20 cellular contexts compared by ENCODE assay signal in genomic region chr7:7869036-7869435, GRCh38.
DNase-seq lines count a peak whose midpoint lies in the region; ATAC-seq and TF ChIP-seq lines count a peak whose summit lies in the region.
"Had no signal": no experiment of that assay in that cellular context is flagged by ENCODE, and none has a peak within 500 bp of the region (broad histone marks: within the 10 kb centered on the region; RNA-seq: fewer than 3 reads in every experiment).

No MANE protein-coding gene starts in this region.

- TF ChIP-seq CTCF in GM23338 (conservative IDR thresholded peaks at IDR 0.05; ENCODE audit: low read depth in 2 of 2) (no peak), OCI-LY3 (IDR thresholded peaks at IDR 0.05; ENCODE audit: low read depth, low read length) (no peak), neural cell (IDR thresholded peaks at IDR 0.05; ENCODE audit: poor library complexity, severe bottlenecking) (no peak)

- H3K4me1 ChIP-seq in GM23338 (ENCODE audit: insufficient read depth) (peaks cover 26% of the 10 kb centered on the region), OCI-LY3 (ENCODE audit: low read length) (peaks cover 14% of the 10 kb centered on the region)
- peaks cover 5% of the 10 kb centered on the region for H3K4me1 ChIP-seq in CD8-positive, alpha-beta memory T cell (ENCODE audit: insufficient read depth, low read length)
- H3K4me1 ChIP-seq: A549, right lobe of liver had no signal

- H4K20me1 ChIP-seq in GM23338 (replicated peaks; ENCODE audit: insufficient read depth) (no peaks in the 10 kb centered on the region), OCI-LY3 (ENCODE audit: insufficient read depth, low read length) (no peaks in the 10 kb centered on the region), neural cell (ENCODE audit: insufficient read depth) (no peaks in the 10 kb centered on the region)

- H3F3A ChIP-seq in GM23338 (replicated peaks; ENCODE audit: low read depth) (no peaks in the 10 kb centered on the region), neural cell (ENCODE audit: insufficient read depth, low read length, poor library complexity, severe bottlenecking) (no peaks in the 10 kb centered on the region)

- no peak for TF ChIP-seq RAD21 in neural cell (conservative IDR thresholded peaks at IDR 0.05)

- no peaks in the 10 kb centered on the region for H3K79me2 ChIP-seq in GM23338 (replicated peaks; ENCODE audit: insufficient read depth)
- H3K79me2 ChIP-seq in OCI-LY3 (ENCODE audit: low read length) = no peaks in the 10 kb centered on the region
- no peaks in the 10 kb centered on the region for H3K79me2 ChIP-seq in neural cell (replicated peaks; ENCODE audit: insufficient read depth, low read length)

- POLR2A ChIA-PET in CD8-positive, alpha-beta memory T cell (lab: Charles Lee) = no interaction called here

- H3K9me2 ChIP-seq in GM23338 (ENCODE audit: insufficient read depth) (no peaks in the 10 kb centered on the region), neural cell (ENCODE audit: insufficient read depth, low read length) (no peaks in the 10 kb centered on the region)

- no peak overlapping the region for H3K4me3 Mint-ChIP-seq in GM23338
- no peak overlapping the region for H3K4me3 Mint-ChIP-seq in CD8-positive, alpha-beta memory T cell
- H3K4me3 Mint-ChIP-seq: activated naive CD8-positive, alpha-beta T cell treated with anti-CD3 and anti-CD28 coated beads for 36 hours; activated T-helper 1 cell treated with anti-CD3 and anti-CD28 coated beads, Interleukin-12 subunit alpha, Interleukin-12 subunit beta, Interleukin-2, Interleukin-4 antibody, amounts not matched to agents 30 ng/mL and 10 ng/mL and 1 ng/mL, durations not matched to agents 14 hours and 24 hours and 36 hours; brain had no signal

- peaks cover 2% of the 10 kb centered on the region for H3K27me3 Mint-ChIP-seq in GM23338 (ENCODE audit: insufficient read depth, low read depth, poor library complexity)
- no peaks in the 10 kb centered on the region for H3K27me3 Mint-ChIP-seq in CD8-positive, alpha-beta memory T cell
- H3K27me3 Mint-ChIP-seq: activated naive CD8-positive, alpha-beta T cell treated with anti-CD3 and anti-CD28 coated beads for 36 hours; brain had no signal

- H3K27me3 ChIP-seq in GM23338 (ENCODE audit: insufficient read depth) (no peaks in the 10 kb centered on the region), OCI-LY3 (ENCODE audit: low read depth, low read length) (no peaks in the 10 kb centered on the region), neural cell (ENCODE audit: insufficient read depth, low read depth, low read length) (no peaks in the 10 kb centered on the region)
- H3K27me3 ChIP-seq in CD8-positive, alpha-beta memory T cell (ENCODE audit: insufficient read depth, low read length, poor library complexity, severe bottlenecking) = no peaks in the 10 kb centered on the region
- H3K27me3 ChIP-seq: right lobe of liver, thyroid gland had no signal

- no peaks in the 10 kb centered on the region for H3K9me3 Mint-ChIP-seq in GM23338
- no peaks in the 10 kb centered on the region for H3K9me3 Mint-ChIP-seq in CD8-positive, alpha-beta memory T cell
- H3K9me3 Mint-ChIP-seq: activated naive CD8-positive, alpha-beta T cell treated with anti-CD3 and anti-CD28 coated beads for 36 hours; activated T-helper 1 cell treated with anti-CD3 and anti-CD28 coated beads, Interleukin-12 subunit alpha, Interleukin-12 subunit beta, Interleukin-2, Interleukin-4 antibody, amounts not matched to agents 30 ng/mL and 10 ng/mL and 1 ng/mL, durations not matched to agents 14 hours and 24 hours and 36 hours had no signal

- H3K27ac Mint-ChIP-seq in GM23338 = no peak overlapping the region; the same call in 1 of the 2 replicates
- H3K27ac Mint-ChIP-seq in CD8-positive, alpha-beta memory T cell = no peak overlapping the region
- H3K27ac Mint-ChIP-seq: activated naive CD8-positive, alpha-beta T cell treated with anti-CD3 and anti-CD28 coated beads for 36 hours; activated T-helper 1 cell treated with anti-CD3 and anti-CD28 coated beads, Interleukin-12 subunit alpha, Interleukin-12 subunit beta, Interleukin-2, Interleukin-4 antibody, amounts not matched to agents 30 ng/mL and 10 ng/mL and 1 ng/mL, durations not matched to agents 14 hours and 24 hours and 36 hours had no signal

- no peaks in the 10 kb centered on the region for H3K36me3 Mint-ChIP-seq in GM23338 (ENCODE audit: low read depth)
- H3K36me3 Mint-ChIP-seq in CD8-positive, alpha-beta memory T cell = peaks cover 4 to 6% (median 5%) of the 10 kb centered on the region in 3 donors

- H3K4me1 Mint-ChIP-seq in GM23338 = peaks cover 13% of the 10 kb centered on the region
- peaks cover 0 to 2% (median 0%) of the 10 kb centered on the region in 3 donors for H3K4me1 Mint-ChIP-seq in CD8-positive, alpha-beta memory T cell
- H3K4me1 Mint-ChIP-seq: activated naive CD8-positive, alpha-beta T cell treated with anti-CD3 and anti-CD28 coated beads for 36 hours had no signal

- H3K9ac ChIP-seq in OCI-LY3 (ENCODE audit: low read length) (no peak overlapping the region), neural cell (ENCODE audit: low read length) (peak overlapping the region; percentile 7)

- no peak overlapping the region for H3K4me3 ChIP-seq in GM23338
- H3K4me3 ChIP-seq in OCI-LY3 (ENCODE audit: low read length) = no peak overlapping the region
- H3K4me3 ChIP-seq in neural cell (ENCODE audit: low read length) = no peak overlapping the region
- H3K4me3 ChIP-seq in CD8-positive, alpha-beta memory T cell (ENCODE audit: low read length) = no peak overlapping the region
- H3K4me3 ChIP-seq: A549, right lobe of liver, thyroid gland had no signal

- H3K36me3 ChIP-seq in GM23338 (ENCODE audit: insufficient read depth) = no peaks in the 10 kb centered on the region
- H3K36me3 ChIP-seq in OCI-LY3 (replicated peaks; ENCODE audit: low read depth, low read length) = no peaks in the 10 kb centered on the region
- no peaks in the 10 kb centered on the region for H3K36me3 ChIP-seq in neural cell (ENCODE audit: insufficient read depth, low read length)
- H3K36me3 ChIP-seq in CD8-positive, alpha-beta memory T cell (ENCODE audit: insufficient read depth, low read length) = no peaks in the 10 kb centered on the region
- H3K36me3 ChIP-seq: right lobe of liver, thyroid gland had no signal

- no peak overlapping the region for H3K4me2 ChIP-seq in GM23338
- H3K4me2 ChIP-seq in OCI-LY3 (ENCODE audit: low read length) = peak overlapping the region; percentile 68; the same call in 1 of the 2 replicates
- no peak overlapping the region for H3K4me2 ChIP-seq in neural cell (ENCODE audit: low read length)
- H3K4me2 ChIP-seq: A549 had no signal

- ATAC-seq in GM23338 = peak; percentile 39; the same call in 1 of the 3 replicates
- ATAC-seq: A549 had no signal

- CTCF ChIA-PET in CD8-positive, alpha-beta memory T cell (lab: Charles Lee) = no interaction called here

- H3K9me3 ChIP-seq in OCI-LY3 (ENCODE audit: insufficient read depth, low read length) (no peaks in the 10 kb centered on the region), neural cell (ENCODE audit: low read length) (no peaks in the 10 kb centered on the region)
- H3K9me3 ChIP-seq in CD8-positive, alpha-beta memory T cell (ENCODE audit: low read length) = no peaks in the 10 kb centered on the region
- H3K9me3 ChIP-seq: A549, right lobe of liver, thyroid gland had no signal

- H3K27ac ChIP-seq in GM23338 (ENCODE audit: low read depth) (no peak overlapping the region), OCI-LY3 (ENCODE audit: low read length) (no peak overlapping the region), neural cell (ENCODE audit: low read length) (peak overlapping the region; percentile 31)
- H3K27ac ChIP-seq in CD8-positive, alpha-beta memory T cell (ENCODE audit: low read depth, low read length) = no peak overlapping the region
- H3K27ac ChIP-seq: A549, epithelial cell of prostate, right lobe of liver, thyroid gland had no signal

- DNase-seq in NCI-H2196 treated with DMSO at 0.1 percent for 48 hours (lab: John Stamatoyannopoulos, UW; ENCODE audit: unreplicated experiment) (peak; percentile 49), NCI-H2196 (lab: John Stamatoyannopoulos, UW; ENCODE audit: unreplicated experiment) (no peak), GM23338 (ENCODE audit: low spot score) (no peak), cerebellum (ENCODE audit: low spot score) (no peak), NCI-H82 treated with DMSO at 0.1 percent for 48 hours (lab: John Stamatoyannopoulos, UW; ENCODE audit: unreplicated experiment) (no peak)
- no peak for DNase-seq in CD8-positive, alpha-beta memory T cell
- DNase-seq: activated naive CD8-positive, alpha-beta T cell treated with anti-CD3 and anti-CD28 coated beads for 36 hours; C1 segment of cervical spinal cord; HCEC 1CT; IMR-90; NCI-H524; right lobe of liver; stimulated activated naive CD4-positive, alpha-beta T cell; thyroid gland had no signal

- TF ChIP-seq EP300 in neural cell (conservative IDR thresholded peaks at IDR 0.05; ENCODE audit: poor library complexity, severe bottlenecking) = no peak

- H2AFZ ChIP-seq in GM23338 (no peak overlapping the region), OCI-LY3 (ENCODE audit: low read depth, low read length) (no peak overlapping the region), neural cell (ENCODE audit: low read depth, low read length) (no peak overlapping the region)

TF ChIP-seq in GM23338, 12 proteins besides CTCF, POLR2A, EP300 and RAD21:
- no peak for TF ChIP-seq CREB1 (CRISPR knock-in tag; IDR thresholded peaks at IDR 0.05; ENCODE audit: low read depth)
- TF ChIP-seq STAT1 (IDR thresholded peaks at IDR 0.05; ENCODE audit: unreplicated experiment) = no peak
- no peak for TF ChIP-seq JUNB (IDR thresholded peaks at IDR 0.05; ENCODE audit: unreplicated experiment)
- TF ChIP-seq EZH2phosphoT487 (IDR thresholded peaks at IDR 0.05; ENCODE audit: unreplicated experiment) = no peak
- no peak for TF ChIP-seq NANOG (IDR thresholded peaks at IDR 0.05; ENCODE audit: borderline replicate concordance)
- TF ChIP-seq ZNF331 (CRISPR knock-in tag; IDR thresholded peaks at IDR 0.05; ENCODE audit: low read depth) = no peak

TF ChIP-seq in neural cell, 6 proteins besides CTCF, POLR2A, EP300 and RAD21 (continues in another document):
- no peak for TF ChIP-seq EZH2 (IDR thresholded peaks at IDR 0.05; ENCODE audit: borderline replicate concordance, insufficient read depth, low read length, poor library complexity, severe bottlenecking)
